Comparison of ENCODE assay signal across 8 cellular contexts in genomic region chr14:23306113-23306411, GRCh38. TPM values are rescaled to one million over a fixed set of nuclear protein-coding genes. Genes with fewer than 3 reads are reported as not detected.
DNase-seq lines count a peak whose midpoint lies in the region; ATAC-seq, FAIRE-seq and TF ChIP-seq lines count a peak whose summit lies in the region.

No MANE protein-coding gene starts in this region.

- 6 to 21% (median 14%) methylated on average over 3 of the region's 3 CpGs for WGBS in stomach, 5 donors

- H3K27ac ChIP-seq in kidney (ENCODE audit: low read depth in 2 of 2, low read length in 2 of 2) (peak overlapping the region; percentile 88 to 91), stomach (peak overlapping the region; percentile 91 to 94 (median 92))

- H3K4me3 ChIP-seq in adipocyte (ENCODE audit: low read length) (peak overlapping the region; percentile 99), kidney (ENCODE audit: low read length in 2 of 2) (peak overlapping the region; percentile 70 to 87), stomach (peak overlapping the region; percentile 70 to 78 (median 72))

- H3K36me3 ChIP-seq in adipocyte (ENCODE audit: control insufficient read depth, insufficient read depth, low read length, severe bottlenecking), result peaks cover 31% of the 10 kb centered on the region
- H3K36me3 ChIP-seq in kidney (ENCODE audit: control insufficient read depth in 1 of 2, insufficient read depth in 2 of 2, low read length in 2 of 2), result peaks cover 14 to 30% of the 10 kb centered on the region in 2 donors
- H3K36me3 ChIP-seq in stomach, result peaks cover 0 to 34% (median 31%) of the 10 kb centered on the region in 4 donors

- intact Hi-C loops in kidney (cut with DNase I) (no loop called here), stomach (cut with DNase I; ENCODE audit: low total_unique reads) (no loop called here)

- TF ChIP-seq CTCF in kidney (IDR thresholded peaks at IDR 0.05; ENCODE audit: borderline replicate concordance, extremely low read depth, insufficient read depth) (no peak), stomach (IDR thresholded peaks at IDR 0.05) (no peak), GM13977 (IDR thresholded peaks at IDR 0.05; ENCODE audit: extremely low read depth, insufficient read depth, missing control alignments) (no peak)

- in situ Hi-C loops in GM13977 (cut with MboI; ENCODE audit: low pct_unique_long_range_greater_than_20kb, low sequenced_read_pairs, unreplicated experiment), result no loop called here

- peaks cover 47% of the 10 kb centered on the region for H3K4me1 ChIP-seq in adipocyte (ENCODE audit: control insufficient read depth, insufficient read depth, low read length)
- peaks cover 20 to 28% of the 10 kb centered on the region in 2 donors for H3K4me1 ChIP-seq in kidney (ENCODE audit: control insufficient read depth in 1 of 2, insufficient read depth in 1 of 2, low read depth in 1 of 2, low read length in 2 of 2)
- H3K4me1 ChIP-seq in stomach, result peaks cover 43 to 68% (median 64%) of the 10 kb centered on the region in 4 donors

- DNase-seq in NCI-H1417 (lab: John Stamatoyannopoulos, UW), result peak in 2 of 3 experiments; percentile 41 to 70
- DNase-seq in NCI-H1417 treated with DMSO at 0.1 percent for 48 hours (lab: John Stamatoyannopoulos, UW), result no peak
- DNase-seq in adipocyte (ENCODE audit: low read depth), result no peak
- DNase-seq in kidney, result no peak
- no peak for DNase-seq in stomach
- DNase-seq in NCI-H2107 treated with DMSO at 0.1 percent for 48 hours (lab: John Stamatoyannopoulos, UW; ENCODE audit: unreplicated experiment), result no peak
- no peak for DNase-seq in GM13977 (ENCODE audit: low spot score)

- no peak for TF ChIP-seq EP300 in stomach (IDR thresholded peaks at IDR 0.05)

- peak overlapping the region; percentile 99 for H3K9ac ChIP-seq in adipocyte (ENCODE audit: low read length)
- peak overlapping the region; percentile 78 to 98 for H3K9ac ChIP-seq in kidney (ENCODE audit: low read length in 2 of 2)

- FAIRE-seq in kidney (lab: Jason Lieb, UNC), result no peak

- H3K9me3 ChIP-seq in adipocyte (ENCODE audit: control insufficient read depth, low read length) (no peaks in the 10 kb centered on the region), kidney (ENCODE audit: control insufficient read depth in 1 of 2, low read length in 2 of 2) (no peaks in the 10 kb centered on the region), stomach (no peaks in the 10 kb centered on the region)

- H3K27me3 ChIP-seq in adipocyte (replicated peaks; ENCODE audit: control insufficient read depth, insufficient read depth, low read length) (no peaks in the 10 kb centered on the region), stomach (no peaks in the 10 kb centered on the region)

- no peak for ATAC-seq in HG02610 (IDR thresholded peaks at IDR 0.05; ENCODE audit: unreplicated experiment)

- no peak for TF ChIP-seq POLR2A in stomach (IDR thresholded peaks at IDR 0.05)

RNA-seq across cellular contexts. Expression of gene BCL2L2, which starts 0.6 kb away (rescaled TPM):
- 43.6 TPM for total RNA-seq in kidney
- 35.6 TPM for polyA plus RNA-seq in kidney (ENCODE audit: insufficient read depth, low read depth, low replicate concordance)
- 10 to 100 TPM; 14.0 to 47.5 (median 39.8) TPM for total RNA-seq in stomach
- 10 to 100 TPM; 28.1 to 84.1 (median 48.4) TPM for polyA plus RNA-seq in stomach

RNA-seq across cellular contexts. Expression of gene PPP1R3E, which starts 3.4 kb away (rescaled TPM):
- 17.3 TPM for total RNA-seq in kidney
- 22.8 TPM for polyA plus RNA-seq in kidney (ENCODE audit: insufficient read depth, low read depth, low replicate concordance)
- total RNA-seq in stomach, result 10 to 100 TPM in 1 of 5 donors, 1 to 10 TPM in 4; 1.7 to 17.0 (median 6.8) TPM
- polyA plus RNA-seq in stomach, result 10 to 100 TPM; 13.5 to 17.6 (median 16.4) TPM

RNA-seq across cellular contexts. Expression of gene PABPN1, which starts 15.2 kb away (rescaled TPM):
- 145 TPM for total RNA-seq in kidney
- polyA plus RNA-seq in kidney (ENCODE audit: insufficient read depth, low read depth, low replicate concordance), result 140 TPM
- 100 to 1,000 TPM in 2 of 5 donors, 10 to 100 TPM in 3; 24.5 to 152 (median 70.5) TPM for total RNA-seq in stomach
- 100 to 1,000 TPM; 131 to 190 (median 147) TPM for polyA plus RNA-seq in stomach

RNA-seq across cellular contexts. Expression of gene HOMEZ, which starts 20.1 kb away (rescaled TPM):
- total RNA-seq in kidney, result 14.8 TPM
- 18.5 TPM for polyA plus RNA-seq in kidney (ENCODE audit: insufficient read depth, low read depth, low replicate concordance)
- 100 to 1,000 TPM in 1 of 5 donors, 10 to 100 TPM in 1, 1 to 10 TPM in 3; 5.1 to 103 (median 8.3) TPM for total RNA-seq in stomach
- 1 to 10 TPM; 5.8 to 9.6 (median 7.0) TPM for polyA plus RNA-seq in stomach

RNA-seq across cellular contexts. Expression of gene SLC22A17, which starts 46.6 kb away (rescaled TPM):
- total RNA-seq in kidney (35.3 TPM), stomach (10 to 100 TPM; 14.1 to 33.3 (median 22.3) TPM)
- polyA plus RNA-seq in kidney (ENCODE audit: insufficient read depth, low read depth, low replicate concordance) (61.2 TPM), stomach (10 to 100 TPM in 2 of 3 donors, 1 to 10 TPM in 1; 7.0 to 18.3 (median 12.5) TPM)

Comparison
In these comparisons a context has a peak if more than half of its experiments do, and no peak if none do; other contexts are left out.
1. DNase-seq: peak in NCI-H1417 (2 of 3); none in NCI-H1417 treated with DMSO at 0.1 percent for 48 hours (single experiment), adipocyte (single experiment), kidney (single experiment), stomach (single experiment), NCI-H2107 treated with DMSO at 0.1 percent for 48 hours (single experiment) and GM13977 (single experiment).
2. Peak in every context shown above with its lines, with median percentiles within 50 percentile points of each other: H3K4me3 ChIP-seq.